ENCODE assay signal across 8 cellular contexts in genomic region chr19:49119411-49120324, GRCh38. TPM values are rescaled to one million over a fixed set of nuclear protein-coding genes. Genes with fewer than 3 reads are reported as not detected.
DNase-seq lines count a peak whose midpoint lies in the region; ATAC-seq and TF ChIP-seq lines count a peak whose summit lies in the region.

Gene PPFIA3, plus strand, starts transcription at chr19:49119544. Its CDS starts 8,330 bp downstream, at chr19:49127874.

- H3K27me3 Mint-ChIP-seq in activated CD4-positive, alpha-beta memory T cell treated with anti-CD3 and anti-CD28 coated beads for 36 hours = peaks cover 7% of the 10 kb centered on the region

- CTCF ChIA-PET in HEK293T (lab: Yijun Ruan, JAX) = no interaction called here
- CTCF ChIA-PET in activated CD4-positive, alpha-beta memory T cell treated with anti-CD3 and anti-CD28 coated beads for 36 hours (lab: Charles Lee) = interaction anchor here (0.6 to 1.8 kb wide), 4 partner anchors 22 to 126 kb away, joined by 3 to 8 read pairs (median 4); partner anchors contain the start of genes GYS1 and RUVBL2

- POLR2A ChIA-PET in HEK293T (lab: Yijun Ruan, JAX) = interaction anchor here (0.7 kb wide), 1 partner anchor 10 kb away, joined by 3 read pairs; no protein-coding TSS in a partner anchor
- POLR2A ChIA-PET in activated CD4-positive, alpha-beta memory T cell treated with anti-CD3 and anti-CD28 coated beads for 36 hours (lab: Charles Lee) = no interaction called here

- H3K4me1 Mint-ChIP-seq in activated CD4-positive, alpha-beta memory T cell treated with anti-CD3 and anti-CD28 coated beads for 36 hours (ENCODE audit: low read depth) = peaks cover 25% of the 10 kb centered on the region

- H3K9me3 ChIP-seq in mononuclear cell (ENCODE audit: low read depth, low read length) (no peaks in the 10 kb centered on the region), upper lobe of right lung (no peaks in the 10 kb centered on the region)

- DNase-seq in AG08396 (ENCODE audit: low spot score) = peak; percentile 86
- DNase-seq in HEK293T (ENCODE audit: extremely low spot score) = peak; percentile 28
- DNase-seq in activated CD4-positive, alpha-beta memory T cell treated with anti-CD3 and anti-CD28 coated beads for 36 hours = peak; percentile 31
- DNase-seq in epithelial cell of prostate (ENCODE audit: low read depth, low spot score) = no peak
- peak; percentile 85 for DNase-seq in upper lobe of right lung
- DNase-seq in NCI-H1930 (lab: John Stamatoyannopoulos, UW) = no peak

- H3K36me3 Mint-ChIP-seq in activated CD4-positive, alpha-beta memory T cell treated with anti-CD3 and anti-CD28 coated beads for 36 hours = no peaks in the 10 kb centered on the region

- H3K36me3 ChIP-seq in upper lobe of right lung = no peaks in the 10 kb centered on the region

- no peaks in the 10 kb centered on the region for H3K9me3 Mint-ChIP-seq in activated CD4-positive, alpha-beta memory T cell treated with anti-CD3 and anti-CD28 coated beads for 36 hours

- H3K4me3 ChIP-seq in mononuclear cell (ENCODE audit: low read length) (peak within 1 kb of the TSS; percentile 43), upper lobe of right lung (peak within 1 kb of the TSS; percentile 71)

- H3K27ac ChIP-seq in epithelial cell of prostate (peak within 1 kb of the TSS; percentile 65), upper lobe of right lung (peak within 1 kb of the TSS; percentile 97)

- intact Hi-C loops in activated CD4-positive, alpha-beta memory T cell treated with anti-CD3 and anti-CD28 coated beads for 36 hours (cut with micrococcal nuclease) = loop anchor here (1.0 to 2.0 kb wide), 3 partner anchors 9 to 34 kb away; partner anchors contain the start of gene SNRNP70
- intact Hi-C loops in upper lobe of right lung (cut with DNase I) = no loop called here

- H3K4me1 ChIP-seq in mononuclear cell (ENCODE audit: insufficient read depth, low read length) = peaks cover 38% of the 10 kb centered on the region
- H3K4me1 ChIP-seq in upper lobe of right lung = peaks cover 21% of the 10 kb centered on the region

- H3K27me3 ChIP-seq in mononuclear cell (ENCODE audit: insufficient read depth, low read length) (peaks cover 11% of the 10 kb centered on the region), upper lobe of right lung (no peaks in the 10 kb centered on the region)

- H3K27ac Mint-ChIP-seq in activated CD4-positive, alpha-beta memory T cell treated with anti-CD3 and anti-CD28 coated beads for 36 hours = peak within 1 kb of the TSS; percentile 84

- ATAC-seq in upper lobe of right lung = peak; percentile 59
- no peak for ATAC-seq in HG03095 (IDR thresholded peaks at IDR 0.05; ENCODE audit: unreplicated experiment)

- peak within 1 kb of the TSS; percentile 81 for H3K4me3 Mint-ChIP-seq in activated CD4-positive, alpha-beta memory T cell treated with anti-CD3 and anti-CD28 coated beads for 36 hours

- no peak for TF ChIP-seq CTCF in upper lobe of right lung (IDR thresholded peaks at IDR 0.05)

TF ChIP-seq in HEK293T, 16 proteins besides CTCF, POLR2A, EP300 and RAD21:
- TF ChIP-seq ELF4 (IDR thresholded peaks at IDR 0.05) (no peak), BHLHE40 (IDR thresholded peaks at IDR 0.05; ENCODE audit: borderline replicate concordance) (no peak)
TF ChIP-seq in HEK293T: peak in this region for 0.

RNA-seq across cellular contexts. Expression of gene PPFIA3, which starts in this region (rescaled TPM):
- total RNA-seq in activated CD4-positive, alpha-beta memory T cell treated with anti-CD3 and anti-CD28 coated beads for 36 hours = 1 to 10 TPM; 3.5 to 5.0 TPM
- total RNA-seq in mononuclear cell (1.2 TPM), upper lobe of right lung (10.7 TPM)

Comparison
In these comparisons a context has a peak if more than half of its experiments do, and no peak if none do; other contexts are left out.
1. DNase-seq: peak in AG08396 (single experiment), HEK293T (single experiment), activated CD4-positive, alpha-beta memory T cell treated with anti-CD3 and anti-CD28 coated beads for 36 hours (single experiment) and upper lobe of right lung (single experiment); none in epithelial cell of prostate (single experiment) and NCI-H1930 (0 of 2).